Comparison of ENCODE assay signal across 8 cellular contexts in the genomic region with DNA sequence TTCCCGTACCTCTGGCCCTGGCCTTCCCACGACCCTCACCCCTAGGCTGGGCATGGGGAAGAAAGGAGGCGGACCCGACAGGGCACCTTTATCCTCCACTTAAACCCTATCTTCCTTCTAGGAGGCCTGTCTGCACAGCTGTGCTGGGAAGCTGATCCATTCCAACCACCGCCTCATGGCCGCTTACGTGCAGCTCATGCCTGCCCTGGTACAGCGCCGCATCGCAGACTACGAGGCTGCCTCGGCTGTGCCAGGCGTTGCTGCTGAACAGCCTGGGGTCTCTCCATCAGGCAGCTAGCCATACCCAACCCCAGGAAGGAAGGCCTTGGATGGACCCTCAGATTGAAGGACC. TPM values are rescaled to one million over a fixed set of nuclear protein-coding genes. Genes with fewer than 3 reads are reported as not detected.
DNase-seq lines count a peak whose midpoint lies in the region; ATAC-seq and TF ChIP-seq lines count a peak whose summit lies in the region.

No MANE protein-coding gene starts in this region.

- intact Hi-C loops in colonic mucosa (cut with DNase I), result no loop called here

- H3K79me2 ChIP-seq in KMS-11 (ENCODE audit: insufficient read depth, low read depth), result peaks cover 33% of the 10 kb centered on the region

- H3K4me1 ChIP-seq in KMS-11 (ENCODE audit: low read depth, poor library complexity, severe bottlenecking) (peaks cover 20% of the 10 kb centered on the region), colonic mucosa (peaks cover 10% of the 10 kb centered on the region), mucosa of stomach (ENCODE audit: control insufficient read depth, insufficient read depth, low read length) (peaks cover 35% of the 10 kb centered on the region)

- in situ Hi-C loops in GM13976 (cut with MboI; ENCODE audit: low sequenced_read_pairs, unreplicated experiment), result no loop called here

- ATAC-seq in GM18868 (IDR thresholded peaks at IDR 0.05; ENCODE audit: unreplicated experiment) (peak; percentile 4), HG03457 (IDR thresholded peaks at IDR 0.05; ENCODE audit: unreplicated experiment) (no peak)

- no peaks in the 10 kb centered on the region; the same call in 1 of the 2 replicates for H4K20me1 ChIP-seq in KMS-11 (ENCODE audit: insufficient read depth)

- H2AFZ ChIP-seq in KMS-11 (ENCODE audit: low read depth), result peak overlapping the region; percentile 55; the same call in 1 of the 2 replicates

- H3K36me3 ChIP-seq in KMS-11 (ENCODE audit: insufficient read depth) (0 out of 2 replicates have a peak, but pooled peaks cover 5% of the 10 kb centered on the region), colonic mucosa (no peaks in the 10 kb centered on the region), mucosa of stomach (ENCODE audit: control insufficient read depth, insufficient read depth, low read length) (peaks cover 9% of the 10 kb centered on the region)

- TF ChIP-seq CTCF in KMS-11 (conservative IDR thresholded peaks at IDR 0.05; ENCODE audit: low read depth, low read length) (no peak), colonic mucosa (IDR thresholded peaks at IDR 0.05) (no peak), GM13976 (IDR thresholded peaks at IDR 0.05; ENCODE audit: borderline replicate concordance, control extremely low read depth, extremely low read depth, insufficient read depth, missing control alignments) (no peak)

- no peaks in the 10 kb centered on the region for H3K9me3 ChIP-seq in colonic mucosa
- H3K9me3 ChIP-seq in mucosa of stomach (ENCODE audit: control insufficient read depth, low read length), result no peaks in the 10 kb centered on the region

- H3K4me3 ChIP-seq in KMS-11 (IDR thresholded peaks at IDR 0.05; ENCODE audit: insufficient read depth, low read depth, low read length) (peak overlapping the region; percentile 40), colonic mucosa (peak overlapping the region; percentile 64), mucosa of stomach (ENCODE audit: low read length) (peak overlapping the region; percentile 96)

- H3K4me2 ChIP-seq in KMS-11, result peak overlapping the region; percentile 95

- DNase-seq in colonic mucosa (no peak), GM13976 (ENCODE audit: low spot score) (no peak), LoVo (ENCODE audit: low spot score) (no peak)
- no peak for DNase-seq in effector CD4-positive, alpha-beta T cell

- H3K9ac ChIP-seq in KMS-11 (peak overlapping the region; percentile 87), colonic mucosa (ENCODE audit: low read depth in 2 of 2, low read length in 2 of 2) (peak overlapping the region; percentile 78 to 90), mucosa of stomach (ENCODE audit: low read length) (peak overlapping the region; percentile 91)

- H3K27me3 ChIP-seq in KMS-11 (ENCODE audit: insufficient read depth, low read depth), result no peaks in the 10 kb centered on the region
- no peaks in the 10 kb centered on the region for H3K27me3 ChIP-seq in colonic mucosa
- H3K27me3 ChIP-seq in mucosa of stomach (ENCODE audit: control insufficient read depth, insufficient read depth, low read length), result no peaks in the 10 kb centered on the region

- H3K27ac ChIP-seq in KMS-11 (peak overlapping the region; percentile 69), colonic mucosa (peak overlapping the region; percentile 87)

RNA-seq across cellular contexts. Expression of a gene that starts 0.6 kb away (rescaled TPM):
- 10 to 100 TPM; 48.0 TPM for total RNA-seq in colonic mucosa

RNA-seq across cellular contexts. Expression of a gene that starts 0.8 kb away (rescaled TPM):
- 10 to 100 TPM; 76.9 to 87.3 TPM for total RNA-seq in colonic mucosa

RNA-seq across cellular contexts. Expression of a gene that starts 8.2 kb away (rescaled TPM):
- 10 to 100 TPM; 30.0 to 59.0 TPM for total RNA-seq in colonic mucosa

RNA-seq across cellular contexts. Expression of a gene that starts 15.2 kb away (rescaled TPM):
- 10 to 100 TPM in 1 of 2 donors, 1 to 10 TPM in 1; 7.4 to 11.8 TPM for total RNA-seq in colonic mucosa

RNA-seq across cellular contexts. Expression of a gene that starts 41.1 kb away (rescaled TPM):
- total RNA-seq in colonic mucosa, result 1 to 10 TPM; 1.8 to 5.3 TPM

Comparison
In these comparisons a context has a peak if more than half of its experiments do, and no peak if none do; other contexts are left out.
1. H3K4me3 ChIP-seq: peak in every context shown above with its lines; median percentile 96 in mucosa of stomach; 64 in colonic mucosa; 40 in KMS-11.